ENCODE assay signal across 20 cellular contexts in the genomic region with DNA sequence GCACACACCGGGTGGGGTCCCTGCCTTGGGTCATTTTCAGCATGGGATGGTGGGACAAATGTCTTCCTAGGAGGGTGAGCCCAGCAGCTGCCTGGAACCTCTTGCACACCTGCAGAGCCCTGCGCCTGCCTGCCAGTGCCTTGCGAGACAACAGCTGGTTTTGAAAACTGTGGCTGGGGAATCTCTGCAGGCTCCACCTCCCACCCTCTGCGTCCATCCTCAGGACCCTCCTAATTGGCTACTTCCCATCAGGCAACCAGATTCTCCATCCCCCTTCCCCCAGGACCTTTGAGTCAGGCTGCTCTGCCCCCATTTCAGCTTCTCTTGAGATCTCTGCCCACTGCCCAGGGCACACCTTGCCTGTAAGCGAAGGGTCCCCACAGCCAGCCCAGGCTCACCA. TPM values are rescaled to one million over a fixed set of nuclear protein-coding genes. Genes with fewer than 3 reads are reported as not detected.
DNase-seq lines count a peak whose midpoint lies in the region; ATAC-seq and TF ChIP-seq lines count a peak whose summit lies in the region.
"Had no signal": no experiment of that assay in that cellular context is flagged by ENCODE, and none has a peak within 500 bp of the region (broad histone marks: within the 10 kb centered on the region; RNA-seq: fewer than 3 reads in every experiment).

No MANE protein-coding gene starts in this region.

- no peak overlapping the region for H3K4me3 Mint-ChIP-seq in progenitor cell of endocrine pancreas (ENCODE audit: low read depth)
- no peak overlapping the region for H3K4me3 Mint-ChIP-seq in activated naive CD8-positive, alpha-beta T cell treated with anti-CD3 and anti-CD28 coated beads, Interleukin-2, amount 50 U/mL, for 24 hours
- H3K4me3 Mint-ChIP-seq: CD4-positive, alpha-beta T cell; natural killer cell; stimulated activated naive CD8-positive, alpha-beta T cell treated with anti-CD3 and anti-CD28 coated beads, Interleukin-15, Interleukin-2, amounts not matched to agents 100 ng/mL and 50 ng/mL, for 24 hours had no signal

- no peaks in the 10 kb centered on the region for H3K36me3 Mint-ChIP-seq in progenitor cell of endocrine pancreas (ENCODE audit: insufficient read depth)
- no peaks in the 10 kb centered on the region for H3K36me3 Mint-ChIP-seq in activated naive CD8-positive, alpha-beta T cell treated with anti-CD3 and anti-CD28 coated beads, Interleukin-2, amount 50 U/mL, for 24 hours (ENCODE audit: low read depth)
- H3K36me3 Mint-ChIP-seq: natural killer cell had no signal

- H3K27ac Mint-ChIP-seq in progenitor cell of endocrine pancreas, result peak overlapping the region; percentile 52
- no peak overlapping the region for H3K27ac Mint-ChIP-seq in activated naive CD8-positive, alpha-beta T cell treated with anti-CD3 and anti-CD28 coated beads, Interleukin-2, amount 50 U/mL, for 24 hours
- H3K27ac Mint-ChIP-seq: CD4-positive, alpha-beta T cell; natural killer cell; stimulated activated naive CD8-positive, alpha-beta T cell treated with anti-CD3 and anti-CD28 coated beads, Interleukin-15, Interleukin-2, amounts not matched to agents 100 ng/mL and 50 ng/mL, for 24 hours had no signal

- peak overlapping the region; percentile 87 for H3K9ac ChIP-seq in adipocyte (ENCODE audit: low read length)
- H3K9ac ChIP-seq: KMS-11 had no signal

- H3K9me3 ChIP-seq in adipocyte (ENCODE audit: control insufficient read depth, low read length), result no peaks in the 10 kb centered on the region
- H3K9me3 ChIP-seq: gastrocnemius medialis, Peyer's patch, SJCRH30, tibial nerve had no signal

- H3K4me1 ChIP-seq in adipocyte (ENCODE audit: control insufficient read depth, insufficient read depth, low read length), result peaks cover 64% of the 10 kb centered on the region

- H3K27me3 ChIP-seq in H7 (ENCODE audit: control insufficient read depth, insufficient read depth, low read length) (no peaks in the 10 kb centered on the region), adipocyte (replicated peaks; ENCODE audit: control insufficient read depth, insufficient read depth, low read length) (no peaks in the 10 kb centered on the region)
- H3K27me3 ChIP-seq: gastrocnemius medialis, Peyer's patch, SJCRH30, tibial nerve had no signal

- no peaks in the 10 kb centered on the region for H3K9me3 Mint-ChIP-seq in progenitor cell of endocrine pancreas (ENCODE audit: low read depth)
- no peaks in the 10 kb centered on the region for H3K9me3 Mint-ChIP-seq in activated naive CD8-positive, alpha-beta T cell treated with anti-CD3 and anti-CD28 coated beads, Interleukin-2, amount 50 U/mL, for 24 hours
- H3K9me3 Mint-ChIP-seq: CD4-positive, alpha-beta T cell; natural killer cell; stimulated activated naive CD8-positive, alpha-beta T cell treated with anti-CD3 and anti-CD28 coated beads, Interleukin-15, Interleukin-2, amounts not matched to agents 100 ng/mL and 50 ng/mL, for 24 hours had no signal

- no peak for ATAC-seq in GM19324 (IDR thresholded peaks at IDR 0.05; ENCODE audit: low FRiP score, unreplicated experiment)
- ATAC-seq in activated naive CD8-positive, alpha-beta T cell treated with anti-CD3 and anti-CD28 coated beads, Interleukin-2, amount 50 U/mL, for 24 hours, result no peak
- ATAC-seq: gastrocnemius medialis, natural killer cell had no signal

- DNase-seq in H7 (peak; percentile 88), adipocyte (ENCODE audit: low read depth) (no peak), iPS-NIHi7 (ENCODE audit: extremely low spot score) (peak; percentile 58), progenitor cell of endocrine pancreas (ENCODE audit: low spot score, unreplicated experiment) (no peak), NCI-H2081 (lab: John Stamatoyannopoulos, UW) (no peak)
- DNase-seq in activated naive CD8-positive, alpha-beta T cell treated with anti-CD3 and anti-CD28 coated beads, Interleukin-2, amount 50 U/mL, for 24 hours, result no peak
- DNase-seq: activated CD4-positive, CD25-positive, alpha-beta regulatory T cell treated with anti-CD3 and anti-CD28 coated beads, Interleukin-2, amount 50 U/mL, for 72 hours; activated T-cell treated with anti-CD3 and anti-CD28 coated beads, Interleukin-2, amount 50 U/mL, for 1 hour; CD4-positive, alpha-beta T cell; DMS 273 treated with DMSO at 0.1 percent for 48 hours; gastrocnemius medialis; natural killer cell; NCI-H1417 treated with DMSO at 0.1 percent for 48 hours; Peyer's patch; T-helper 1 cell had no signal

- H3K36me3 ChIP-seq in H7 (replicated peaks; ENCODE audit: control insufficient read depth, insufficient read depth, low read length) (no peaks in the 10 kb centered on the region), adipocyte (ENCODE audit: control insufficient read depth, insufficient read depth, low read length, severe bottlenecking) (peaks cover 12% of the 10 kb centered on the region)
- H3K36me3 ChIP-seq: gastrocnemius medialis, Peyer's patch, SJCRH30, tibial nerve had no signal

- TF ChIP-seq CTCF in progenitor cell of endocrine pancreas (IDR thresholded peaks at IDR 0.05; ENCODE audit: unreplicated experiment), result no peak

- H3K27me3 Mint-ChIP-seq in progenitor cell of endocrine pancreas, result no peaks in the 10 kb centered on the region
- H3K27me3 Mint-ChIP-seq in activated naive CD8-positive, alpha-beta T cell treated with anti-CD3 and anti-CD28 coated beads, Interleukin-2, amount 50 U/mL, for 24 hours, result no peaks in the 10 kb centered on the region
- H3K27me3 Mint-ChIP-seq: CD4-positive, alpha-beta T cell; stimulated activated naive CD8-positive, alpha-beta T cell treated with anti-CD3 and anti-CD28 coated beads, Interleukin-15, Interleukin-2, amounts not matched to agents 100 ng/mL and 50 ng/mL, for 24 hours had no signal

- no peak overlapping the region for H3K4me3 ChIP-seq in H7 (ENCODE audit: insufficient read depth, low read depth, low read length)
- peak overlapping the region; percentile 44 for H3K4me3 ChIP-seq in adipocyte (ENCODE audit: low read length)
- H3K4me3 ChIP-seq: gastrocnemius medialis, Peyer's patch, SJCRH30, tibial nerve had no signal

- no peaks in the 10 kb centered on the region for H3K4me1 Mint-ChIP-seq in progenitor cell of endocrine pancreas (ENCODE audit: low read depth)
- H3K4me1 Mint-ChIP-seq in activated naive CD8-positive, alpha-beta T cell treated with anti-CD3 and anti-CD28 coated beads, Interleukin-2, amount 50 U/mL, for 24 hours, result no peaks in the 10 kb centered on the region
- H3K4me1 Mint-ChIP-seq: natural killer cell had no signal

RNA-seq across cellular contexts. Expression of a gene that starts 26.6 kb away (rescaled TPM):
- 99.1 and 126 TPM in 2 replicates for total RNA-seq in H7 (2014; rRNA removed; shearing (Covaris generic))
- 61.3 and 67.0 TPM in 2 replicates for total RNA-seq in progenitor cell of endocrine pancreas

Comparison
In these comparisons a context has a peak if more than half of its experiments do, and no peak if none do; other contexts are left out.
1. DNase-seq: peak in H7 (single experiment) and iPS-NIHi7 (single experiment); none in adipocyte (single experiment), progenitor cell of endocrine pancreas (single experiment), NCI-H2081 (0 of 2) and activated naive CD8-positive, alpha-beta T cell treated with anti-CD3 and anti-CD28 coated beads, Interleukin-2, amount 50 U/mL, for 24 hours (single experiment).